In the genomic region with DNA sequence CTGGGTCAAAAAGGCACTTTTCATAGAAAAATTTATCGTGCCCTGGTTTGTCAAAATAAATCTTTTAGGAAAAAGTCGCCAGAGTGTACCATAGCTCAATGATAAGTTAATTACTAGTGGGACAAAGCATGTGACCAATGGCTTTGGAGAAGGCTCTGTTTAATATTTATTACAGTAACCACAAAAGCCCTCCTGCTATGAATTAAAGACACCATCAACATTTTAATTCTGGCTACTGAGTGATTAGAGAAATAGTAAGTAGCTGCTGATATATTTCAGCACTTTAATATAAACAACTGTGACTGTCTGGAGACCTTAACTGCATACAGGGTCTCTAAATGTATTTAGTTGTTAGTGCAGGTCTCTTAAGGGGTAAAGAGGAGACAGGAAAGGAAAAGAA, we compare ENCODE assay signal across 6 cellular contexts.
"Had no signal": no experiment of that assay in that cellular context is flagged by ENCODE, and none has a peak within 500 bp of the region (broad histone marks: within the 10 kb centered on the region; RNA-seq: fewer than 3 reads in every experiment).

No MANE protein-coding gene starts in this region.

- H3K4me3 ChIP-seq: GM23248 had no signal

- H3K27ac ChIP-seq: GM23248 had no signal

- H3K4me3 Mint-ChIP-seq: H9, HFFc6, IgD-negative memory B cell had no signal

- DNase-seq: GM23248, H9, HCEC 1CT, HFFc6, KBM-7 had no signal

- H3K9me3 Mint-ChIP-seq: H9, HFFc6 had no signal

- H2AFZ ChIP-seq: GM23248 had no signal

- H3K27me3 Mint-ChIP-seq: IgD-negative memory B cell had no signal

- H3K27ac Mint-ChIP-seq: IgD-negative memory B cell had no signal
